Comparison of ENCODE assay signal across 8 cellular contexts in genomic region chr1:33257759-33258712, GRCh38. TPM values are rescaled to one million over a fixed set of nuclear protein-coding genes. Genes with fewer than 3 reads are reported as not detected.
DNase-seq lines count a peak whose midpoint lies in the region; ATAC-seq, FAIRE-seq and TF ChIP-seq lines count a peak whose summit lies in the region.

No MANE protein-coding gene starts in this region.

- intact Hi-C loops in GM12878 (cut with micrococcal nuclease; ENCODE audit: unreplicated experiment): loop anchor here (5.0 kb wide), 1 partner anchor 131 kb away; no protein-coding TSS in a partner anchor
- intact Hi-C loops in lower leg skin (cut with DNase I; ENCODE audit: low total_unique reads): no loop called here
- intact Hi-C loops in thyroid gland (cut with DNase I): loop anchor here (10.0 kb wide), 1 partner anchor 113 kb away; no protein-coding TSS in a partner anchor

- no peak for FAIRE-seq in GM12878 (lab: Jason Lieb, UNC)

- peak overlapping the region; percentile 93 for H3K27ac Mint-ChIP-seq in activated T-cell treated with anti-CD3 and anti-CD28 coated beads, Interleukin-2, amount 50 U/mL, for 24 hours

- H3K9me3 ChIP-seq in GM12878 (replicated peaks; ENCODE audit: control insufficient read depth, insufficient read depth, low read length): no peaks in the 10 kb centered on the region
- H3K9me3 ChIP-seq in thyroid gland: no peaks in the 10 kb centered on the region

- H3K27me3 ChIP-seq in GM12878 (replicated peaks in 1 of 2; ENCODE audit: control insufficient read depth in 2 of 2, insufficient read depth in 2 of 2, low read length in 1 of 2) (no peaks in the 10 kb centered on the region), thyroid gland (no peaks in the 10 kb centered on the region)

- BruUV-seq in GM12878 (replicated peaks; lab: Mats Ljungman, UMichigan): no TSS peak

- H3K4me3 ChIP-seq in GM12878: peak overlapping the region; percentile 94
- peak overlapping the region; percentile 44 for H3K4me3 ChIP-seq in lower leg skin (ENCODE audit: low read depth, poor library complexity, severe bottlenecking)
- peak overlapping the region; percentile 8 to 58 (median 44) for H3K4me3 ChIP-seq in thyroid gland (replicated peaks in 1 of 3)

- peak overlapping the region; percentile 96 for H3K4me3 Mint-ChIP-seq in activated T-cell treated with anti-CD3 and anti-CD28 coated beads, Interleukin-2, amount 50 U/mL, for 24 hours

- H3K79me2 ChIP-seq in GM12878 (ENCODE audit: control insufficient read depth, insufficient read depth, low read length): peaks cover 30% of the 10 kb centered on the region

- TF ChIP-seq RAD21 in GM12878 (IDR thresholded peaks at IDR 0.05; ENCODE audit: insufficient read depth, low read depth, low read length): no peak

- TF ChIP-seq POLR2A in GM12878 (IDR thresholded peaks at IDR 0.05; ENCODE audit: low read depth, low read length) (no peak), lower leg skin (IDR thresholded peaks at IDR 0.05) (no peak), thyroid gland (IDR thresholded peaks at IDR 0.05) (no peak)

- in situ Hi-C loops in GM12878 (cut with MboI): no loop called here

- H3K4me2 ChIP-seq in GM12878 (ENCODE audit: control insufficient read depth, insufficient read depth): peak overlapping the region; percentile 89

- SMC1A ChIA-PET in GM12878 (lab: Charles Lee; ENCODE audit: uncharacterized antibody, unreplicated experiment): interaction anchor here (0.9 to 1.4 kb wide), 3 partner anchors 9 to 131 kb away, joined by 3 to 4 read pairs (median 3); no protein-coding TSS in a partner anchor

- H3K36me3 Mint-ChIP-seq in activated T-cell treated with anti-CD3 and anti-CD28 coated beads, Interleukin-2, amount 50 U/mL, for 24 hours (ENCODE audit: low read depth): peaks cover 8% of the 10 kb centered on the region

- ATAC-seq in GM12878 (peak; percentile 8; the same call in 1 of the 3 replicates), GM21381 (IDR thresholded peaks at IDR 0.05; ENCODE audit: unreplicated experiment) (no peak), GM21447 (IDR thresholded peaks at IDR 0.05; ENCODE audit: unreplicated experiment) (no peak)

- H4K20me1 ChIP-seq in GM12878 (ENCODE audit: control insufficient read depth, insufficient read depth): no peaks in the 10 kb centered on the region

- H3K4me1 ChIP-seq in GM12878 (ENCODE audit: control insufficient read depth, insufficient read depth, low read length) (peaks cover 29% of the 10 kb centered on the region), thyroid gland (peaks cover 25 to 46% of the 10 kb centered on the region in 2 donors)

- RAD21 ChIA-PET in GM12878 (lab: Charles Lee; ENCODE audit: unreplicated experiment): interaction anchor here (0.9 to 1.0 kb wide), 2 partner anchors 11 to 77 kb away, joined by 3 to 4 read pairs; partner anchors contain the start of gene TRIM62

- no peaks in the 10 kb centered on the region for H3K9me3 Mint-ChIP-seq in activated T-cell treated with anti-CD3 and anti-CD28 coated beads, Interleukin-2, amount 50 U/mL, for 24 hours

- peaks cover 42% of the 10 kb centered on the region for H3K4me1 Mint-ChIP-seq in activated T-cell treated with anti-CD3 and anti-CD28 coated beads, Interleukin-2, amount 50 U/mL, for 24 hours (ENCODE audit: low read depth)

- DNase-seq in activated T-cell treated with anti-CD3 and anti-CD28 coated beads, Interleukin-2, amount 50 U/mL, for 24 hours: no peak
- no peak for DNase-seq in activated T-cell treated with anti-CD3 and anti-CD28 coated beads, Interleukin-2, amount 50 U/mL, for 1 hour
- DNase-seq in GM12878 (ENCODE audit: low read depth, low spot score): no peak
- no peak for DNase-seq in lower leg skin (ENCODE audit: low spot score in 2 of 2)
- peak; percentile 60 to 63 for DNase-seq in thyroid gland
- no peak for DNase-seq in NOMO-1 (lab: John Stamatoyannopoulos, UW; ENCODE audit: unreplicated experiment in 2 of 2)

- H3K27ac ChIP-seq in GM12878 (ENCODE audit: control insufficient read depth, insufficient read depth) (peak overlapping the region; percentile 90), thyroid gland (peak overlapping the region in 2 of 3 donors; percentile 75 to 83)

- 76% methylated on average over 19 of the region's 19 CpGs for WGBS in GM12878 (ENCODE audit: insufficient coverage, insufficient replicate concordance, low lambda C conversion rate, missing lambda C conversion rate)
- 26 to 41% methylated on average over 17 to 19 of the region's 19 CpGs for WGBS in lower leg skin, 2 donors
- 29 to 33% methylated on average over 13 to 16 of the region's 19 CpGs for WGBS in thyroid gland, 2 donors

- H2AFZ ChIP-seq in GM12878 (ENCODE audit: control insufficient read depth, low read depth, low read length): peak overlapping the region; percentile 25; the same call in 1 of the 2 replicates

- H3K36me3 ChIP-seq in GM12878 (ENCODE audit: control insufficient read depth in 2 of 2, insufficient read depth in 2 of 2, low read length in 1 of 2): no peaks in the 10 kb centered on the region
- no peaks in the 10 kb centered on the region for H3K36me3 ChIP-seq in thyroid gland

- no peaks in the 10 kb centered on the region for H3K27me3 Mint-ChIP-seq in activated T-cell treated with anti-CD3 and anti-CD28 coated beads, Interleukin-2, amount 50 U/mL, for 24 hours

- CTCF ChIA-PET in GM12878 (lab: Yijun Ruan, JAX): interaction anchor here (0.6 to 1.3 kb wide), 6 partner anchors 13 to 214 kb away, joined by 3 to 6 read pairs (median 3); no protein-coding TSS in a partner anchor

- POLR2A ChIA-PET in GM12878 (lab: Charles Lee): interaction anchor here (0.6 kb wide), 1 partner anchor 291 kb away, joined by 3 read pairs; no protein-coding TSS in a partner anchor

- peak overlapping the region; percentile 95 for H3K9ac ChIP-seq in GM12878 (ENCODE audit: control insufficient read depth, insufficient read depth, low read length)

- no peak for TF ChIP-seq EP300 in GM12878 (IDR thresholded peaks at IDR 0.05; ENCODE audit: borderline replicate concordance in 1 of 2, control insufficient read depth in 1 of 2, low read depth in 2 of 2, low read length in 2 of 2)

- TF ChIP-seq CTCF in GM12878 (IDR thresholded peaks at IDR 0.05 in 2 of 3, conservative IDR thresholded peaks at IDR 0.05 in 1 of 3; ENCODE audit: control insufficient read depth in 2 of 3, extremely low read depth in 1 of 3, insufficient read depth in 1 of 3, low read depth in 3 of 3, low read length in 3 of 3): no peak
- no peak for TF ChIP-seq CTCF in lower leg skin (IDR thresholded peaks at IDR 0.05)
- TF ChIP-seq CTCF in thyroid gland (IDR thresholded peaks at IDR 0.05): no peak

TF ChIP-seq in GM12878, 131 proteins besides CTCF, POLR2A, EP300 and RAD21 (continues in another document):
- no peak for TF ChIP-seq JUNB (IDR thresholded peaks at IDR 0.05)
- TF ChIP-seq STAT3 (IDR thresholded peaks at IDR 0.05; ENCODE audit: low read depth, low read length): no peak
- TF ChIP-seq ATF3 (IDR thresholded peaks at IDR 0.05; ENCODE audit: borderline replicate concordance, extremely low read depth, low read depth, low read length): no peak
- TF ChIP-seq SP1 (IDR thresholded peaks at IDR 0.05; ENCODE audit: low read depth, low read length): no peak
- TF ChIP-seq NR2C1 (IDR thresholded peaks at IDR 0.05): no peak
- no peak for TF ChIP-seq BACH1 (IDR thresholded peaks at IDR 0.05; ENCODE audit: borderline replicate concordance)
- TF ChIP-seq ATF7 (IDR thresholded peaks at IDR 0.05; ENCODE audit: low read depth): no peak
- TF ChIP-seq PML (IDR thresholded peaks at IDR 0.05; ENCODE audit: low read length): no peak
- TF ChIP-seq CEBPB (IDR thresholded peaks at IDR 0.05; ENCODE audit: borderline replicate concordance in 1 of 2, low read depth in 2 of 2, low read length in 2 of 2): no peak
- TF ChIP-seq MTA3 (IDR thresholded peaks at IDR 0.05; ENCODE audit: borderline replicate concordance, low read length): no peak
- TF ChIP-seq MYC (IDR thresholded peaks at IDR 0.05; ENCODE audit: insufficient read depth, insufficient read length, insufficient replicate concordance, low read length, severe bottlenecking): no peak
- no peak for TF ChIP-seq NFXL1 (IDR thresholded peaks at IDR 0.05; ENCODE audit: borderline replicate concordance)

RNA-seq across cellular contexts. Expression of gene ZNF362, which starts 1.7 kb away (rescaled TPM):
- total RNA-seq in GM12878 (2013; cell fraction: nucleolus; rRNA removed): 10.4 and 12.5 TPM in 2 replicates
- 8.2 and 11.1 TPM in 2 replicates for total RNA-seq in GM12878 (2014; rRNA removed)
- total RNA-seq in GM12878 (2014; rRNA removed; fragmentation: Illumina TruSeq; extraction: Trizol): 4.0 and 5.5 TPM in 2 replicates
- total RNA-seq in GM12878 (2021): 20.2 and 22.8 TPM in 2 replicates
- polyA plus RNA-seq in GM12878 (2011; ENCODE audit: low read depth): 2.4 TPM
- polyA plus RNA-seq in GM12878 (2011; rRNA removed): 1.5 and 3.5 TPM in 2 replicates
- polyA plus RNA-seq in GM12878 (2011; cell fraction: cytosol; rRNA removed): 2.7 and 4.4 TPM in 2 replicates
- polyA plus RNA-seq in GM12878 (2011; cell fraction: nucleus; rRNA removed): 6.4 and 9.9 TPM in 2 replicates
- polyA plus RNA-seq in GM12878 (2012): 7.5 and 7.9 TPM in 2 replicates
- 3.2 and 6.7 TPM in 2 replicates for polyA plus RNA-seq in GM12878 (2014; fragmentation: Illumina TruSeq; extraction: Trizol)
- 1 to 10 TPM in 1 of 2 experiments, under 1 TPM in 1; 0.74 to 1.5 TPM for polyA plus RNA-seq in GM12878 (2014; fragmentation: Nextera tagmentation; extraction: Ambion mirVana)
- 14.4 and 20.1 TPM in 2 replicates for polyA plus RNA-seq in GM12878 (2014; rRNA removed)
- polyA plus RNA-seq in GM12878 (2016; fragmentation: Nextera tagmentation; extraction: Ambion mirVana): 10 to 100 TPM; 19.5 to 21.4 TPM
- 4.5 and 5.8 TPM in 2 replicates for polyA minus RNA-seq in GM12878 (2011; rRNA and poly(A)+ RNA removed)
- 2.5 and 4.5 TPM in 2 replicates for polyA minus RNA-seq in GM12878 (2011; cell fraction: cytosol; rRNA and poly(A)+ RNA removed)
- polyA minus RNA-seq in GM12878 (2011; cell fraction: nucleus; rRNA and poly(A)+ RNA removed): 4.0 and 5.5 TPM in 2 replicates
- total RNA-seq in lower leg skin: 10 to 100 TPM in 3 of 4 donors, 1 to 10 TPM in 1; 7.0 to 24.3 (median 19.9) TPM
- 10 to 100 TPM; 20.7 to 44.1 (median 26.7) TPM for total RNA-seq in thyroid gland

Comparison
In these comparisons a context has a peak if more than half of its experiments do, and no peak if none do; other contexts are left out.
1. DNase-seq: peak in thyroid gland (2 of 2); none in activated T-cell treated with anti-CD3 and anti-CD28 coated beads, Interleukin-2, amount 50 U/mL, for 24 hours (single experiment), activated T-cell treated with anti-CD3 and anti-CD28 coated beads, Interleukin-2, amount 50 U/mL, for 1 hour (single experiment), GM12878 (single experiment), lower leg skin (0 of 2) and NOMO-1 (0 of 2).
2. H3K4me3 ChIP-seq: peak in every context shown above with its lines; median percentile 94 in GM12878; 44 in lower leg skin; 44 in thyroid gland.